ENCODE assay signal across 8 cellular contexts in the genomic region with DNA sequence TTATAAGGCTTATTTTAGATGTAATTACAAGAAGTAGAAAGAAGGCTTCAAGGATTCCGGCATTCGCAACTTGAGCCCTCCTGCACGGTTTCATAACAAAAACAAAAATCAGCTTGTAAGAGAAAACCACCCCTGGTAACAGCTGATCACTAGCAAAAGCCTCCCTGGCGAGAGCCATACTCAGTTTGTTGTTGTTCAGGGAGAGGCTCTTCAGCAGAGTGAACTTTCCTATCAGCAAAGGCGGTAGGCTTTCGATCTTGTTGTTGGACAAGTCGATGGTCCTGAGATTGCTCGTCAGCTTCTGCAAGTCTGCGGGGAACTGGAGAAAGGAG. TPM values are rescaled to one million over a fixed set of nuclear protein-coding genes. Genes with fewer than 3 reads are reported as not detected.
A peak's percentile ranks its signal among the peaks of the same experiment; 100 is the strongest.
DNase-seq lines count a peak whose midpoint lies in the region; ATAC-seq and TF ChIP-seq lines count a peak whose summit lies in the region.

No MANE protein-coding gene starts in this region.

- peaks cover 18 to 37% (median 36%) of the 10 kb centered on the region in 3 donors for H3K4me1 Mint-ChIP-seq in IgD-negative memory B cell

- H4K20me1 ChIP-seq in mammary epithelial cell (ENCODE audit: insufficient read depth, low read length): no peaks in the 10 kb centered on the region

- ATAC-seq in GM19351 (IDR thresholded peaks at IDR 0.05; ENCODE audit: unreplicated experiment) (peak; percentile 10), left lung (peak; percentile 43), HG03432 (IDR thresholded peaks at IDR 0.05; ENCODE audit: unreplicated experiment) (no peak)

- peak overlapping the region; percentile 97 for H2AFZ ChIP-seq in mammary epithelial cell (ENCODE audit: low read depth, low read length)

- no peaks in the 10 kb centered on the region for H3K9me3 Mint-ChIP-seq in IgD-negative memory B cell

- in situ Hi-C loops in mammary epithelial cell (cut with MboI; ENCODE audit: low sequenced_read_pairs in 2 of 2): no loop called here

- peaks cover 74% of the 10 kb centered on the region for H3K79me2 ChIP-seq in mammary epithelial cell (ENCODE audit: insufficient read depth, low read length)

- peak overlapping the region; percentile 95 for H3K9ac ChIP-seq in mammary epithelial cell (ENCODE audit: insufficient read depth, low read length)

- H3K4me1 ChIP-seq in mammary epithelial cell (ENCODE audit: insufficient read depth, low read length): peaks cover 24% of the 10 kb centered on the region
- peaks cover 19 to 56% of the 10 kb centered on the region in 2 donors for H3K4me1 ChIP-seq in left lung

- H3K27ac Mint-ChIP-seq in IgD-negative memory B cell: peak overlapping the region; percentile 94 to 98 (median 97)

- BruUV-seq in mammary epithelial cell (replicated peaks; lab: Mats Ljungman, UMichigan): TSS peak; percentile 50

- TF ChIP-seq CTCF in mammary epithelial cell (conservative IDR thresholded peaks at IDR 0.05 in 1 of 2, IDR thresholded peaks at IDR 0.05 in 1 of 2; ENCODE audit: extremely low read depth in 1 of 2, insufficient read depth in 1 of 2, low read depth in 1 of 2, low read length in 2 of 2) (no peak), left lung (IDR thresholded peaks at IDR 0.05) (no peak)

- H3K4me3 ChIP-seq in mammary epithelial cell (replicated peaks in 1 of 3; ENCODE audit: insufficient read depth in 1 of 3, low read depth in 2 of 3, low read length in 3 of 3) (peak overlapping the region; percentile 73 to 98 (median 89)), left lung (peak overlapping the region; percentile 84 to 99)

- H3K36me3 Mint-ChIP-seq in IgD-negative memory B cell: peaks cover 5% of the 10 kb centered on the region

- 2% methylated on average over 9 of the region's 9 CpGs for WGBS in mammary epithelial cell (ENCODE audit: low coverage, missing lambda C conversion rate)

- H3K4me2 ChIP-seq in mammary epithelial cell (ENCODE audit: insufficient read depth, low read depth, low read length): peak overlapping the region; percentile 82

- intact Hi-C loops in mammary epithelial cell (cut with micrococcal nuclease): loop anchor here (1.0 kb wide), 2 partner anchors 27 to 102 kb away; a partner anchor contains a TSS
- intact Hi-C loops in left lung (cut with DNase I): no loop called here

- no peaks in the 10 kb centered on the region for H3K27me3 Mint-ChIP-seq in IgD-negative memory B cell

- H3K36me3 ChIP-seq in mammary epithelial cell (ENCODE audit: insufficient read depth, low read length): peaks cover 11% of the 10 kb centered on the region
- H3K36me3 ChIP-seq in left lung: peaks cover 0 to 27% of the 10 kb centered on the region in 2 donors

- H3K9me3 ChIP-seq in mammary epithelial cell (replicated peaks; ENCODE audit: insufficient read depth, low read length) (no peaks in the 10 kb centered on the region), left lung (no peaks in the 10 kb centered on the region)

- DNase-seq in mammary epithelial cell (no peak), left lung (no peak), NCI-H226 (no peak), NCI-H510A treated with DMSO at 0.1 percent for 48 hours (lab: John Stamatoyannopoulos, UW) (no peak)

- H3K27me3 ChIP-seq in mammary epithelial cell (ENCODE audit: insufficient read depth, low read length): no peaks in the 10 kb centered on the region
- no peaks in the 10 kb centered on the region for H3K27me3 ChIP-seq in left lung

- dilution Hi-C loops in mammary epithelial cell (cut with HindIII; ENCODE audit: low sequenced_read_pairs): no loop called here

- H3K27ac ChIP-seq in mammary epithelial cell (ENCODE audit: insufficient read depth, low read depth, low read length) (peak overlapping the region; percentile 88), left lung (peak overlapping the region; percentile 89 to 96), temporal lobe (ENCODE audit: low read depth, low read length) (peak overlapping the region; percentile 89)

- H3K4me3 Mint-ChIP-seq in IgD-negative memory B cell: peak overlapping the region; percentile 88 to 97 (median 93)

- CTCF ChIA-PET in mammary epithelial cell (lab: Charles Lee; ENCODE audit: low non-redundant PET): interaction anchor here (0.6 kb wide), 1 partner anchor 9 kb away, joined by 4 read pairs; no protein-coding TSS in a partner anchor

RNA-seq across cellular contexts. Expression of a gene that starts 0.7 kb away (rescaled TPM):
- polyA plus RNA-seq in IgD-negative memory B cell: 7.8 TPM
- 10 to 100 TPM; 29.8 to 42.5 TPM for total RNA-seq in mammary epithelial cell
- 14.2 TPM for polyA plus RNA-seq in mammary epithelial cell
- 27.8 TPM for polyA minus RNA-seq in mammary epithelial cell
- total RNA-seq in left lung: 10 to 100 TPM; 26.7 to 27.9 TPM
- 16.0 TPM for total RNA-seq in temporal lobe

RNA-seq across cellular contexts. Expression of a gene that starts 0.7 kb away (rescaled TPM):
- polyA plus RNA-seq in IgD-negative memory B cell (31.1 TPM), mammary epithelial cell (23.0 TPM)
- total RNA-seq in mammary epithelial cell (10 to 100 TPM; 25.3 to 34.3 TPM), left lung (10 to 100 TPM; 18.4 to 20.5 TPM), temporal lobe (31.7 TPM)
- polyA minus RNA-seq in mammary epithelial cell: 13.3 TPM

RNA-seq across cellular contexts. Expression of a gene that starts 27.5 kb away (rescaled TPM):
- polyA plus RNA-seq in IgD-negative memory B cell: 0.60 TPM
- 1 to 10 TPM; 5.8 to 9.0 TPM for total RNA-seq in mammary epithelial cell
- 1.3 TPM for polyA plus RNA-seq in mammary epithelial cell
- polyA minus RNA-seq in mammary epithelial cell: 10.7 TPM
- total RNA-seq in left lung: 10 to 100 TPM in 1 of 2 donors, 1 to 10 TPM in 1; 9.4 to 10.9 TPM
- 7.9 TPM for total RNA-seq in temporal lobe

RNA-seq across cellular contexts. Expression of a gene that starts 52.5 kb away (rescaled TPM):
- 113 TPM for polyA plus RNA-seq in IgD-negative memory B cell
- 10 to 100 TPM; 40.0 to 45.7 TPM for total RNA-seq in mammary epithelial cell
- 21.7 TPM for polyA plus RNA-seq in mammary epithelial cell
- polyA minus RNA-seq in mammary epithelial cell: 28.0 TPM
- total RNA-seq in left lung: 10 to 100 TPM; 89.9 to 96.3 TPM
- 12.0 TPM for total RNA-seq in temporal lobe

RNA-seq across cellular contexts. Expression of a gene that starts 57.0 kb away (rescaled TPM):
- polyA plus RNA-seq in IgD-negative memory B cell: 66.5 TPM
- total RNA-seq in mammary epithelial cell: 10 to 100 TPM; 48.7 to 56.3 TPM
- polyA plus RNA-seq in mammary epithelial cell: 13.0 TPM
- polyA minus RNA-seq in mammary epithelial cell: 67.6 TPM
- 100 to 1,000 TPM in 1 of 2 donors, 10 to 100 TPM in 1; 93.1 to 106 TPM for total RNA-seq in left lung
- 41.6 TPM for total RNA-seq in temporal lobe
